6 cellular contexts compared by ENCODE assay signal in the genomic region with DNA sequence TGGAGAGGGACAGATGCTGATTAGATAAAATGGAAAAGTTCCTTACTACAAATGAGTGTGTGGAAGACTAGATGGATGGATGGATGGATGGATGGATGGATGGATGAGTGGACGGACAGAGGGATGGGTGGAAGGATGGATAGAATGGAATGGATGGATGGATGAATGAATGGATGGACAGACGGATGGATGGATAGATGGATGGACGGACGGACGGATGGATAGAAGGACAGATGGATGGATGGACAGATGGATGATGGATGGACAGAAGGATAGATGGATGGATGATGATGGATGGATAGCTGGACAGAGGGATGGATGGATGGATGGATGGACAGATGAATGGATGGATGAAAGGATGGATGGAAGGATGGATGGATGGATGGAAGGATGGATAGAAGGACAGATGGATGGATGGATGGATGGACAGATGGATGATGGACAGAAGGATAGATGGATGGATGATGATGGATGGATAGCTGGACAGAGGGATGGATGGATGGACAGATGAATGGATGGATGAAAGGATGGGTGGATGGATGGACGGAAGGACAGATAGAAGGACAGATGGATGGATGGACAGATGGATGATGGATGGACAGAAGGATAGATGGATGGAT.
DNase-seq lines count a peak whose midpoint lies in the region; ATAC-seq, FAIRE-seq and TF ChIP-seq lines count a peak whose summit lies in the region.
"Not testable (repeated sequence)": the region's sequence is repeated elsewhere in the genome, so short reads cannot be mapped to it uniquely, and the experiment has no call there.

No MANE protein-coding gene starts in this region.

- ATAC-seq in activated naive CD8-positive, alpha-beta T cell treated with anti-CD3 and anti-CD28 coated beads, Interleukin-2, amount 10 ng/mL, durations not matched to agents 7 days and 5 days (ENCODE audit: low read depth); natural killer cell treated with Interleukin-12 subunit alpha and Interleukin-12 subunit beta and Interleukin-15 and Interleukin-18, amount 100 ng/mL, for 72 hours: not testable (repeated sequence)

- TF ChIP-seq POLR2A in GM12891 (IDR thresholded peaks at IDR 0.05; ENCODE audit: low read depth, low read length): not testable (repeated sequence)

- H3K4me3 Mint-ChIP-seq in activated naive CD8-positive, alpha-beta T cell treated with anti-CD3 and anti-CD28 coated beads, Interleukin-2, amount 10 ng/mL, durations not matched to agents 7 days and 5 days; endodermal cell: not testable (repeated sequence)
- H3K4me3 Mint-ChIP-seq in natural killer cell treated with Interleukin-12 subunit alpha and Interleukin-12 subunit beta and Interleukin-15 and Interleukin-18, amount 100 ng/mL, for 72 hours: peak overlapping the region; percentile 34

- H3K4me3 ChIP-seq in endodermal cell (ENCODE audit: low read length); smooth muscle cell: not testable (repeated sequence)

- FAIRE-seq in GM12891 (lab: Jason Lieb, UNC) (peak; percentile 5), HTR-8/SVneo (lab: Jason Lieb, UNC) (peak; percentile 90)

- not testable (repeated sequence) for H3K4me1 Mint-ChIP-seq in activated naive CD8-positive, alpha-beta T cell treated with anti-CD3 and anti-CD28 coated beads, Interleukin-2, amount 10 ng/mL, durations not matched to agents 7 days and 5 days; natural killer cell treated with Interleukin-12 subunit alpha and Interleukin-12 subunit beta and Interleukin-15 and Interleukin-18, amount 100 ng/mL, for 72 hours (ENCODE audit: low read depth in 2 of 2)
- peaks cover 18% of the 10 kb centered on the region for H3K4me1 Mint-ChIP-seq in endodermal cell

- not testable (repeated sequence) for H3K4me1 ChIP-seq in endodermal cell (ENCODE audit: control insufficient read depth, insufficient read depth, low read length)
- H3K4me1 ChIP-seq in smooth muscle cell (ENCODE audit: low read depth): peaks cover 27% of the 10 kb centered on the region

- H3K27ac Mint-ChIP-seq in activated naive CD8-positive, alpha-beta T cell treated with anti-CD3 and anti-CD28 coated beads, Interleukin-2, amount 10 ng/mL, durations not matched to agents 7 days and 5 days: peak overlapping the region; percentile 31
- not testable (repeated sequence) for H3K27ac Mint-ChIP-seq in endodermal cell; natural killer cell treated with Interleukin-12 subunit alpha and Interleukin-12 subunit beta and Interleukin-15 and Interleukin-18, amount 100 ng/mL, for 72 hours

- not testable (repeated sequence) for H2AFZ ChIP-seq in smooth muscle cell (ENCODE audit: low read depth)

- H3K36me3 ChIP-seq in endodermal cell (ENCODE audit: control insufficient read depth, insufficient read depth, low read length); smooth muscle cell (ENCODE audit: low read depth): not testable (repeated sequence)

- H3K79me2 ChIP-seq in smooth muscle cell (ENCODE audit: low read depth): not testable (repeated sequence)

- H4K20me1 ChIP-seq in smooth muscle cell (ENCODE audit: low read depth): peaks cover 10% of the 10 kb centered on the region

- H3K9me3 Mint-ChIP-seq in activated naive CD8-positive, alpha-beta T cell treated with anti-CD3 and anti-CD28 coated beads, Interleukin-2, amount 10 ng/mL, durations not matched to agents 7 days and 5 days; endodermal cell; natural killer cell treated with Interleukin-12 subunit alpha and Interleukin-12 subunit beta and Interleukin-15 and Interleukin-18, amount 100 ng/mL, for 72 hours: not testable (repeated sequence)

- TF ChIP-seq CTCF in endodermal cell (conservative IDR thresholded peaks at IDR 0.05); smooth muscle cell (IDR thresholded peaks at IDR 0.05; ENCODE audit: borderline replicate concordance, insufficient read depth, poor library complexity, severe bottlenecking): not testable (repeated sequence)

- POLR2A ChIA-PET in activated naive CD8-positive, alpha-beta T cell treated with anti-CD3 and anti-CD28 coated beads, Interleukin-2, amount 10 ng/mL, durations not matched to agents 7 days and 5 days (lab: Charles Lee): not testable (repeated sequence)

- peaks cover 10% of the 10 kb centered on the region for H3K27me3 Mint-ChIP-seq in activated naive CD8-positive, alpha-beta T cell treated with anti-CD3 and anti-CD28 coated beads, Interleukin-2, amount 10 ng/mL, durations not matched to agents 7 days and 5 days
- H3K27me3 Mint-ChIP-seq in endodermal cell (ENCODE audit: insufficient read depth): not testable (repeated sequence)
- H3K27me3 Mint-ChIP-seq in natural killer cell treated with Interleukin-12 subunit alpha and Interleukin-12 subunit beta and Interleukin-15 and Interleukin-18, amount 100 ng/mL, for 72 hours: peaks cover 7 to 11% of the 10 kb centered on the region in 2 donors

- not testable (repeated sequence) for H3K9me3 ChIP-seq in endodermal cell (ENCODE audit: control insufficient read depth, low read length); smooth muscle cell (replicated peaks; ENCODE audit: low read depth)

- not testable (repeated sequence) for H3K9ac ChIP-seq in endodermal cell (ENCODE audit: extremely low read depth, low read length, poor library complexity, severe bottlenecking); smooth muscle cell (ENCODE audit: low read depth)

- H3F3A ChIP-seq in smooth muscle cell (ENCODE audit: low read depth): peaks cover 15% of the 10 kb centered on the region

- H3K27ac ChIP-seq in endodermal cell (ENCODE audit: low read depth, low read length) (peak overlapping the region; percentile 77), smooth muscle cell (ENCODE audit: low read depth) (peak overlapping the region; percentile 50)

- H3K36me3 Mint-ChIP-seq in activated naive CD8-positive, alpha-beta T cell treated with anti-CD3 and anti-CD28 coated beads, Interleukin-2, amount 10 ng/mL, durations not matched to agents 7 days and 5 days; endodermal cell (ENCODE audit: low read depth); natural killer cell treated with Interleukin-12 subunit alpha and Interleukin-12 subunit beta and Interleukin-15 and Interleukin-18, amount 100 ng/mL, for 72 hours: not testable (repeated sequence)

- 93 to 98% methylated on average over 6 of the region's 6 CpGs for WGBS in endodermal cell (ENCODE audit: insufficient coverage in 1 of 2, insufficient read length in 1 of 2), 2 experiments
- over 99% methylated on average over 6 of the region's 6 CpGs for WGBS in smooth muscle cell (ENCODE audit: low lambda C conversion rate)

- not testable (repeated sequence) for H3K4me2 ChIP-seq in smooth muscle cell

- DNase-seq in GM12891 (ENCODE audit: insufficient read length, low spot score); HTR-8/SVneo (ENCODE audit: insufficient read length, low spot score); activated naive CD8-positive, alpha-beta T cell treated with anti-CD3 and anti-CD28 coated beads, Interleukin-2, amount 10 ng/mL, durations not matched to agents 7 days and 5 days; endodermal cell; natural killer cell treated with Interleukin-12 subunit alpha and Interleukin-12 subunit beta and Interleukin-15 and Interleukin-18, amount 100 ng/mL, for 72 hours (ENCODE audit: low spot score); smooth muscle cell (lab: John Stamatoyannopoulos, UW; ENCODE audit: unreplicated experiment): not testable (repeated sequence)

- not testable (repeated sequence) for H3K27me3 ChIP-seq in endodermal cell (ENCODE audit: control insufficient read depth, insufficient read depth, low read length, poor library complexity, severe bottlenecking); smooth muscle cell (ENCODE audit: low read depth)
